ENCODE assay signal across 1 cellular context in the genomic region with DNA sequence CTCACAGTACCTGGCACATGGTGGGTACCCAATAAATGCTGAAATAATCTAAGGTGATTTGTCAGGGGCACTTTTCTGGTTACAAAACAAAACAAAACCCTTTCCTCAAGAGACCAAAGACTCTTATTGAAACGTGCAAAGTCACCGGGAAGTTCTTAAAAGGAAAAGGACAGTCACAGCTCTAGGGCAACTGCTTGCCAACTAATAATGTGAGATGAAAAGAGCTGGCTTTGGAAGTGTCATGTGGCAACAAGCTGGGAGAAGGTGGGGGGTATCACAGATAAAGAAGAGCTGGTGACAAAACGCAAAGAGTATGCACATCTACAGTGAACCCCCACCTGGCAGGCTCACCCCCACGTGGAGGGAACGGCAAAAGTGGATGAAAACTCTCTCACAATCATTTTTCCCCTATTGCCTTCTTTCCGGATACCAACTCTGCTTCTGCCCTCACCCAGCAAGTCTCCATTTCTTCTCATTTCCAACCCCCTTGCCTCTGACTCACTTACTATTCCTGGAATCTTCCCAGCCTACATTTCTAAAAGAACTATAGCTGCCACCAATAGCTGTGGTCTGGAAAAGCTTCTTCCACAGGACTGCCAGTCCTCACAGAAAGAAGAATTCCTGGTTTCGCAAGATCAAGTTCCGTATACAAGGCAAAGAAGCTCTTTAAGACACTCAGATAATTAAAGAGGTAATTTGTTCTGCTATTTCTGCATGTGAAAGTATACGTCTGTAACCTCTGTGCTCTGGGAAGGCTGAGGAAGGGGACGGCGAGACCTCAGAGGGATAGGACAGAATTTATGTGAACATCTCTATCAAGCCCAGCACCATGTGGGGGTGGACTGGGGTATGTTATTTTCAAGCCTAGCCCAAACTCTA.
TF ChIP-seq lines count a peak whose summit lies in the region.

No MANE protein-coding gene starts in this region.

TF ChIP-seq in endothelial cell of umbilical vein, 7 proteins besides CTCF, POLR2A, EP300 and RAD21:
- TF ChIP-seq EZH2 (IDR thresholded peaks at IDR 0.05; ENCODE audit: borderline replicate concordance, low read depth, low read length, severe bottlenecking) (no peak), JUN (IDR thresholded peaks at IDR 0.05; ENCODE audit: borderline replicate concordance, insufficient read depth, insufficient read length, low read depth) (no peak), MAX (IDR thresholded peaks at IDR 0.05; ENCODE audit: insufficient read depth, insufficient read length) (no peak), POLR2AphosphoS5 (IDR thresholded peaks at IDR 0.05; ENCODE audit: insufficient read depth, low read depth, low read length) (no peak)
